ENCODE assay signal across 1 cellular context in the genomic region with DNA sequence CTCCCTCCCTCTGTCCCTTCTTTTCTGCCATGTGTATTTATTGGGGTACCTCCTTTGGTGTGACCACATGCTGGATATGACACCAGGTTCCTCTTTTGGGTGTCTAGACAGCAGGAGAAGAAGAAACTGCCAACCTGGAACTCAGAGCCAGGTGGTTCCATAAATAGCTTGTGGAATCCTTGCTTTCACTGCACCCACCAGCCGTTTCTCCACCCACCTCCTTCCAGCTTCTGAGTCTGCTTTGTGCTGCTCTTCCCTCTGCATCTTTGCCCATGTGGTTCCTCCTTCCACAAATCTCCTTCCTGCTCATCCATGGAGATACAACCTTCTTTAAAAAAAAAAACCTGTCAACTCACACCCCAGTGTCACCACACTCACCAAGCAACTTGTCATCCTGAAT.
TF ChIP-seq lines count a peak whose summit lies in the region.

No MANE protein-coding gene starts in this region.

TF ChIP-seq in H1, 55 proteins besides CTCF, POLR2A, EP300 and RAD21 (continued from another document):
- no peak for TF ChIP-seq CHD7 (IDR thresholded peaks at IDR 0.05; ENCODE audit: insufficient replicate concordance, low read length)
